In genomic region chr1:19878637-19878985, GRCh38 we compare ENCODE assay signal across 22 cellular contexts. TPM values are rescaled to one million over a fixed set of nuclear protein-coding genes. Genes with fewer than 3 reads are reported as not detected.
DNase-seq lines count a peak whose midpoint lies in the region; ATAC-seq and TF ChIP-seq lines count a peak whose summit lies in the region.
"Had no signal": no experiment of that assay in that cellular context is flagged by ENCODE, and none has a peak within 500 bp of the region (broad histone marks: within the 10 kb centered on the region; RNA-seq: fewer than 3 reads in every experiment).

No MANE protein-coding gene starts in this region.

- no peaks in the 10 kb centered on the region for H3K9me2 ChIP-seq in GM23248 (ENCODE audit: insufficient read depth)

- H3K27ac Mint-ChIP-seq in stimulated activated naive CD8-positive, alpha-beta T cell treated with anti-CD3 and anti-CD28 coated beads, Interleukin-15, amount 100 ng/mL, for 72 hours, result no peak overlapping the region
- H3K27ac Mint-ChIP-seq in progenitor cell of endocrine pancreas, result no peak overlapping the region
- H3K27ac Mint-ChIP-seq: activated naive CD8-positive, alpha-beta T cell; activated T-helper 17 cell treated with anti-CD3 and anti-CD28 coated beads, Interleukin-2, amount 50 U/mL, for 72 hours; dendritic cell treated with granulocyte-macrophage colony-stimulating factor and Interleukin-4, amounts not matched to agents 40 ng/mL and 50 ng/mL, for 4 days had no signal

- TF ChIP-seq EP300 in suprapubic skin (IDR thresholded peaks at IDR 0.05), result no peak

- TF ChIP-seq CTCF in colonic mucosa (IDR thresholded peaks at IDR 0.05) (no peak), suprapubic skin (IDR thresholded peaks at IDR 0.05) (no peak), progenitor cell of endocrine pancreas (IDR thresholded peaks at IDR 0.05; ENCODE audit: unreplicated experiment) (no peak)

- in situ Hi-C loops in GM23248 (cut with MboI), result no loop called here

- H3K4me3 ChIP-seq in GM23248 (no peak overlapping the region), colonic mucosa (no peak overlapping the region), muscle layer of duodenum (ENCODE audit: low read depth in 1 of 2, low read length in 2 of 2) (no peak overlapping the region), suprapubic skin (no peak overlapping the region)
- H3K4me3 ChIP-seq: lower lobe of right lung had no signal

- peaks cover 16% of the 10 kb centered on the region for H3K4me1 Mint-ChIP-seq in stimulated activated naive CD8-positive, alpha-beta T cell treated with anti-CD3 and anti-CD28 coated beads, Interleukin-15, amount 100 ng/mL, for 72 hours
- H3K4me1 Mint-ChIP-seq in progenitor cell of endocrine pancreas (ENCODE audit: low read depth), result peaks cover 8% of the 10 kb centered on the region

- peaks cover 10% of the 10 kb centered on the region for H3K79me2 ChIP-seq in GM23248 (ENCODE audit: insufficient read depth)

- no peaks in the 10 kb centered on the region for H4K20me1 ChIP-seq in GM23248 (ENCODE audit: insufficient read depth)

- no peak for ATAC-seq in stimulated activated naive CD8-positive, alpha-beta T cell treated with anti-CD3 and anti-CD28 coated beads, Interleukin-15, amount 100 ng/mL, for 72 hours
- ATAC-seq: activated T-helper 17 cell treated with anti-CD3 and anti-CD28 coated beads, Interleukin-2, amount 50 U/mL, for 72 hours; lower lobe of right lung; sciatic nerve had no signal

- H3K4me1 ChIP-seq in GM23248 (ENCODE audit: insufficient read depth) (peaks cover 3% of the 10 kb centered on the region; the same call in 1 of the 2 replicates), colonic mucosa (no peaks in the 10 kb centered on the region), muscle layer of duodenum (ENCODE audit: control insufficient read depth in 1 of 2, insufficient read depth in 2 of 2, low read length in 2 of 2) (peaks cover 0 to 7% of the 10 kb centered on the region in 2 donors), suprapubic skin (peaks cover 20% of the 10 kb centered on the region)

- 0 out of 2 replicates have a peak, but pooled peaks cover 4% of the 10 kb centered on the region for H3F3A ChIP-seq in GM23248 (ENCODE audit: insufficient read depth)

- H3K4me2 ChIP-seq in GM23248 (ENCODE audit: unreplicated experiment), result no peak overlapping the region

- H3K9me3 Mint-ChIP-seq in stimulated activated naive CD8-positive, alpha-beta T cell treated with anti-CD3 and anti-CD28 coated beads, Interleukin-15, amount 100 ng/mL, for 72 hours, result peaks cover 0 to 4% of the 10 kb centered on the region in 2 donors
- peaks cover 3% of the 10 kb centered on the region for H3K9me3 Mint-ChIP-seq in progenitor cell of endocrine pancreas (ENCODE audit: low read depth)
- H3K9me3 Mint-ChIP-seq: activated T-helper 17 cell treated with anti-CD3 and anti-CD28 coated beads, Interleukin-2, amount 50 U/mL, for 72 hours; dendritic cell treated with granulocyte-macrophage colony-stimulating factor and Interleukin-4, amounts not matched to agents 40 ng/mL and 50 ng/mL, for 4 days had no signal

- H3K36me3 Mint-ChIP-seq in progenitor cell of endocrine pancreas (ENCODE audit: insufficient read depth), result no peaks in the 10 kb centered on the region
- H3K36me3 Mint-ChIP-seq: activated naive CD8-positive, alpha-beta T cell had no signal

- no peaks in the 10 kb centered on the region for H3K9me3 ChIP-seq in GM23248 (ENCODE audit: low read depth)
- no peaks in the 10 kb centered on the region for H3K9me3 ChIP-seq in colonic mucosa
- no peaks in the 10 kb centered on the region for H3K9me3 ChIP-seq in muscle layer of duodenum (ENCODE audit: control insufficient read depth in 1 of 2, low read length in 2 of 2)
- no peaks in the 10 kb centered on the region for H3K9me3 ChIP-seq in suprapubic skin
- H3K9me3 ChIP-seq: lower lobe of right lung, upper lobe of left lung had no signal

- H3K36me3 ChIP-seq in GM23248 (ENCODE audit: low read depth), result no peaks in the 10 kb centered on the region
- no peaks in the 10 kb centered on the region for H3K36me3 ChIP-seq in colonic mucosa
- no peaks in the 10 kb centered on the region for H3K36me3 ChIP-seq in muscle layer of duodenum (ENCODE audit: control insufficient read depth in 1 of 2, insufficient read depth in 2 of 2, low read length in 2 of 2)
- no peaks in the 10 kb centered on the region for H3K36me3 ChIP-seq in suprapubic skin
- H3K36me3 ChIP-seq: lower lobe of right lung, upper lobe of left lung had no signal

- H3K27me3 Mint-ChIP-seq in stimulated activated naive CD8-positive, alpha-beta T cell treated with anti-CD3 and anti-CD28 coated beads, Interleukin-15, amount 100 ng/mL, for 72 hours, result peaks cover 42% of the 10 kb centered on the region
- H3K27me3 Mint-ChIP-seq in progenitor cell of endocrine pancreas, result peaks cover 6% of the 10 kb centered on the region

- H3K9ac ChIP-seq in GM23248, result no peak overlapping the region
- peak overlapping the region in 1 of 2 donors; percentile 35 for H3K9ac ChIP-seq in colonic mucosa (ENCODE audit: low read depth in 2 of 2, low read length in 2 of 2)

- intact Hi-C loops in colonic mucosa (cut with DNase I), result no loop called here

- no peak overlapping the region for H3K4me3 Mint-ChIP-seq in stimulated activated naive CD8-positive, alpha-beta T cell treated with anti-CD3 and anti-CD28 coated beads, Interleukin-15, amount 100 ng/mL, for 72 hours
- no peak overlapping the region for H3K4me3 Mint-ChIP-seq in progenitor cell of endocrine pancreas (ENCODE audit: low read depth)
- H3K4me3 Mint-ChIP-seq: activated naive CD8-positive, alpha-beta T cell; activated T-helper 17 cell treated with anti-CD3 and anti-CD28 coated beads, Interleukin-2, amount 50 U/mL, for 72 hours; dendritic cell treated with granulocyte-macrophage colony-stimulating factor and Interleukin-4, amounts not matched to agents 40 ng/mL and 50 ng/mL, for 4 days had no signal

- H3K27me3 ChIP-seq in GM23248 (replicated peaks; ENCODE audit: insufficient read depth), result no peaks in the 10 kb centered on the region
- no peaks in the 10 kb centered on the region for H3K27me3 ChIP-seq in colonic mucosa
- H3K27me3 ChIP-seq in muscle layer of duodenum (ENCODE audit: low read depth, low read length), result no peaks in the 10 kb centered on the region
- peaks cover 13% of the 10 kb centered on the region for H3K27me3 ChIP-seq in suprapubic skin
- H3K27me3 ChIP-seq: upper lobe of left lung had no signal

- peak overlapping the region; percentile 82 for H2AFZ ChIP-seq in GM23248

- no peak for TF ChIP-seq POLR2A in suprapubic skin (IDR thresholded peaks at IDR 0.05)

- 66 to 68% methylated on average over 12 of the region's 12 CpGs for WGBS in GM23248 (ENCODE audit: low coverage in 1 of 2, low lambda C conversion rate in 2 of 2, missing lambda C conversion rate in 2 of 2), 2 experiments
- WGBS in suprapubic skin, result 67% methylated on average over 12 of the region's 12 CpGs

- no peak overlapping the region for H3K27ac ChIP-seq in GM23248
- H3K27ac ChIP-seq in colonic mucosa, result peak overlapping the region; percentile 57
- H3K27ac ChIP-seq in muscle layer of duodenum (ENCODE audit: low read length), result peak overlapping the region; percentile 27
- peak overlapping the region; percentile 80 for H3K27ac ChIP-seq in suprapubic skin
- H3K27ac ChIP-seq: HL-60, lower lobe of right lung had no signal

- DNase-seq in GM23248 (no peak), colonic mucosa (peak; percentile 63), suprapubic skin (ENCODE audit: low spot score in 2 of 2) (no peak), progenitor cell of endocrine pancreas (ENCODE audit: low spot score, unreplicated experiment) (no peak)
- DNase-seq in stimulated activated naive CD8-positive, alpha-beta T cell treated with anti-CD3 and anti-CD28 coated beads, Interleukin-15, amount 100 ng/mL, for 72 hours, result no peak
- DNase-seq in activated naive CD4-positive, alpha-beta T cell treated with anti-CD3 and anti-CD28 coated beads, Interleukin-2, amount 50 U/mL, for 16 hours, result no peak
- DNase-seq: activated CD8-positive, alpha-beta memory T cell treated with anti-CD3 and anti-CD28 coated beads, Interleukin-2, amount 50 U/mL, for 4 hours; aorta; C1 segment of cervical spinal cord; HCEC 1CT; lower lobe of right lung; NCI-H2029 treated with DMSO at 0.1 percent for 48 hours had no signal

RNA-seq across cellular contexts. Expression of gene OTUD3, which starts 3.6 kb away (rescaled TPM):
- total RNA-seq in GM23248 (2014; rRNA removed; shearing (Covaris generic)), result 3.2 and 4.8 TPM in 2 replicates
- polyA plus RNA-seq in GM23248 (2016; fragmentation: Nextera tagmentation; extraction: Ambion mirVana), result 1.7 and 1.8 TPM in 2 replicates
- total RNA-seq in colonic mucosa (10 to 100 TPM in 1 of 2 donors, 1 to 10 TPM in 1; 9.6 to 15.6 TPM), suprapubic skin (10 to 100 TPM in 2 of 4 donors, 1 to 10 TPM in 2; 5.1 to 11.8 (median 8.8) TPM), progenitor cell of endocrine pancreas (19.0 and 19.9 TPM in 2 replicates)

RNA-seq across cellular contexts. Expression of gene PLA2G2E, which starts 44.8 kb away (rescaled TPM):
- not detected in 2 replicates for total RNA-seq in GM23248 (2014; rRNA removed; shearing (Covaris generic))
- polyA plus RNA-seq in GM23248 (2016; fragmentation: Nextera tagmentation; extraction: Ambion mirVana), result not detected in 2 replicates
- total RNA-seq in colonic mucosa (not detected), suprapubic skin (1 to 10 TPM in 1 of 4 donors, not detected in 3; 2.1 TPM), progenitor cell of endocrine pancreas (not detected in 2 replicates)
- total RNA-seq: activated T-helper 17 cell treated with anti-CD3 and anti-CD28 coated beads, Interleukin-2, amount 50 U/mL, for 72 hours; aorta; cardiac septum; kidney epithelial cell; lower lobe of right lung; osteoblast; sciatic nerve; upper lobe of left lung had no signal
- polyA plus RNA-seq: aorta had no signal
